31 cellular contexts compared by ENCODE assay signal in the genomic region with DNA sequence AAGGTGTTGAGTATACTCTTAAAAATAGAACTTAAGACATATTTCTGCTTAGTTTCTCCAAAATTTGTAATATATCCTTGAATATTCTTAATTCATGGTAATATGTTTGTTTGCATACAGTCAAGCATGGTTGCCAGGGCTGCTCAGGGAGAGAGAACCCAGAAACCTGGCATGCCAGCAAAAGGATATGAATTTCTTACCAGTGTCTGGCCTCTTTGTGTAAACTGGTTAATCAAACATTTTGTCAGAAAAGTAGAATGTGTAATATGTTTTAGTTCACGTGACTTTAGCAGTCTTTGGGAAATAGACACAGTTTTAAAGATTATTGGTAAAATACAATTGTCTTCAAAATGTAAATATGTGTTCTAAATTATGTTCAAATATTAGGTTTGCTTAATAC.
"Had no signal": no experiment of that assay in that cellular context is flagged by ENCODE, and none has a peak within 500 bp of the region (broad histone marks: within the 10 kb centered on the region; RNA-seq: fewer than 3 reads in every experiment).

No MANE protein-coding gene starts in this region.

- H3K27ac ChIP-seq: ascending aorta, brain microvascular endothelial cell, breast epithelium, VCaP had no signal

- FAIRE-seq: TTC549 had no signal

- DNase-seq: activated B cell treated with CpG ODN at 0.5 μM for 24 hours; activated CD4-positive, alpha-beta memory T cell treated with anti-CD3 and anti-CD28 coated beads, Interleukin-2, amount 10 ng/mL, durations not matched to agents 7 days and 5 days; activated CD4-positive, alpha-beta T cell treated with anti-CD3 and anti-CD28 coated beads for 1 hour; activated CD4-positive, alpha-beta T cell treated with anti-CD3 and anti-CD28 coated beads for 36 hours; activated CD4-positive, alpha-beta T cell treated with anti-CD3 and anti-CD28 coated beads for 48 hours; activated CD4-positive, alpha-beta T cell treated with anti-CD3 and anti-CD28 coated beads, Interleukin-2, amount 10 ng/mL, durations not matched to agents 7 days and 5 days; activated CD4-positive, alpha-beta T cell treated with anti-CD3 and anti-CD28 coated beads, Interleukin-2, amount 50 U/mL, for 48 hours; activated CD8-positive, alpha-beta memory T cell treated with anti-CD3 and anti-CD28 coated beads for 24 hours; activated CD8-positive, alpha-beta memory T cell treated with anti-CD3 and anti-CD28 coated beads, Interleukin-2, amount 10 ng/mL, durations not matched to agents 7 days and 5 days; activated CD8-positive, alpha-beta memory T cell treated with anti-CD3 and anti-CD28 coated beads, Interleukin-2, amount 50 U/mL, for 48 hours; activated CD8-positive, alpha-beta T cell treated with anti-CD3 and anti-CD28 coated beads, Interleukin-2, amount 10 ng/mL, durations not matched to agents 7 days and 5 days; activated effector memory CD4-positive, alpha-beta T cell treated with Interleukin-2 at 50 U/mL for 16 hours; activated gamma-delta T cell; activated naive CD4-positive, alpha-beta T cell treated with anti-CD3 and anti-CD28 coated beads, Interleukin-2, amount 10 ng/mL, durations not matched to agents 7 days and 5 days; activated naive CD4-positive, alpha-beta T cell treated with Interleukin-2 at 50 U/mL for 16 hours; activated naive CD8-positive, alpha-beta T cell treated with anti-CD3 and anti-CD28 coated beads, Interleukin-2, amount 10 ng/mL, durations not matched to agents 7 days and 5 days; activated naive CD8-positive, alpha-beta T cell treated with anti-CD3 and anti-CD28 coated beads, Interleukin-2, amount 50 U/mL, for 24 hours; activated T-cell treated with anti-CD3 and anti-CD28 coated beads, Interleukin-2, amount 50 U/mL, for 24 hours; activated T-cell treated with anti-CD3 and anti-CD28 coated beads, Interleukin-2, amount 50 U/mL, for 48 hours; amygdala; anterior cingulate cortex; brain microvascular endothelial cell; central memory CD4-positive, alpha-beta T cell; T-helper 1 cell; T-helper 2 cell; T-helper 9 cell had no signal

- H3K4me3 ChIP-seq: ascending aorta, breast epithelium had no signal

- H3K9me3 ChIP-seq: ascending aorta, breast epithelium had no signal

- H3K4me1 ChIP-seq: ascending aorta, breast epithelium had no signal

- H3K36me3 ChIP-seq: ascending aorta, brain microvascular endothelial cell, breast epithelium had no signal

- H3K27me3 ChIP-seq: ascending aorta, brain microvascular endothelial cell, breast epithelium had no signal

- ATAC-seq: activated CD4-positive, alpha-beta T cell treated with anti-CD3 and anti-CD28 coated beads for 36 hours; activated CD4-positive, CD25-positive, alpha-beta regulatory T cell treated with anti-CD3 and anti-CD28 coated beads, Interleukin-2, amount 50 U/mL, for 24 hours; activated CD8-positive, alpha-beta memory T cell treated with anti-CD3 and anti-CD28 coated beads, Interleukin-2, amount 10 ng/mL, durations not matched to agents 7 days and 5 days; activated CD8-positive, alpha-beta T cell treated with anti-CD3 and anti-CD28 coated beads, Interleukin-2, amount 10 ng/mL, durations not matched to agents 7 days and 5 days; activated naive CD8-positive, alpha-beta T cell treated with anti-CD3 and anti-CD28 coated beads, Interleukin-2, amount 50 U/mL, for 24 hours had no signal
